Comparison of ENCODE assay signal across 8 cellular contexts in the genomic region with DNA sequence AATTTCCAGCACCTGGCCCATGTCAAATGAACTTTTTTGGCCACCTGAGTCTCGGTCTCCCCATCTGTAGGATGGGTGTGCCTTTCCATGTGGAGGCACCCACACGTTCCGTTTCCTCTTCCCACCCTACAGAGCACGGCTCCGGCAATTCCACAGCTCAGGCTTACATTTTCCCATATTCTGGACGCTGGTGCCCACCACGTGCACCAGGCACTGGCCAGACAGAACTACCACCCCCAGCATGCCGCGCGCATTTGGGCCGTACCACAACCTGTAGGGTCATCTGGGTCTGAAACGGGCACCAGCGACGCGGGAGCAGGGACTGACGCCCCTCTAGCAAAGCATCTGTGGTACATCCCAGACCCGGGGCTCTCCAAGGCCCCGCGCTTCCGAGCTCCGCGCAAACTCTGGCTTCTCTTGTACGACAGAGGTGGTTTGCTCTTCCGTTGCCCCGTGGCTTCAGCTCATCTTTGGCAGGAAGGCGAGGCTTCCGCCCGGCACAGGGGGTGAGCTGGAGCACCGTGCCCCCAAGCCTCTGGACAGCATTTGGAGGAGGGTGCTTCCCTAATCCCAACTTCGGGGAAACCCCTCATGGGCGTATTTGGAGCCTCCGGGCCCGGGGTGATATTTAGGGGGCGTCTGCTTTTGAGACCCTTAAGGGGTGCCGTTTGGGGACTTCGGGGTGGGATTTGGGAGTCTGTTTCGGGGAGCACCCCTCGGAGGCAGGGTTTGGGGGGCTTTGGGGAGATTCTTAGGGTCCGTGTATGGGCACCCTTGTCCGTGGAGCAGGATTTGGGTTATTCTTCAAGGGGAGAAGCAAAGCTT. TPM values are rescaled to one million over a fixed set of nuclear protein-coding genes. Genes with fewer than 3 reads are reported as not detected.
DNase-seq lines count a peak whose midpoint lies in the region; ATAC-seq and TF ChIP-seq lines count a peak whose summit lies in the region.

No MANE protein-coding gene starts in this region.

- TF ChIP-seq CTCF in GM12875 (IDR thresholded peaks at IDR 0.05; ENCODE audit: borderline replicate concordance, insufficient read depth, low read depth, low read length) (no peak), adrenal gland (IDR thresholded peaks at IDR 0.05) (no peak), left ventricle myocardium inferior (IDR thresholded peaks at IDR 0.05; ENCODE audit: borderline replicate concordance) (no peak), prostate gland (IDR thresholded peaks at IDR 0.05) (peak in 1 of 4 experiments; percentile 17)

- 2 to 24% (median 15%) methylated on average over 9 to 40 of the region's 40 CpGs for WGBS in adrenal gland, 4 donors
- 3% methylated on average over 33 of the region's 40 CpGs for WGBS in prostate gland
- 2% methylated on average over 40 of the region's 40 CpGs for WGBS in urinary bladder

- DNase-seq in NCI-H146 (lab: John Stamatoyannopoulos, UW), result peak; percentile 94
- DNase-seq in T follicular helper cell (ENCODE audit: low read depth), result peak; percentile 68
- peak; percentile 84 to 93 (median 90) for DNase-seq in adrenal gland
- peak; percentile 82 for DNase-seq in left ventricle myocardium inferior
- DNase-seq in prostate gland (ENCODE audit: low spot score), result peak; percentile 73

- H3K4me3 ChIP-seq in GM12875 (ENCODE audit: low read depth, low read length) (peak overlapping the region; percentile 63), adrenal gland (peak overlapping the region in 2 of 4 donors; percentile 16 to 47), left ventricle myocardium inferior (peak overlapping the region; percentile 71), prostate gland (peak overlapping the region; percentile 34 to 36), urinary bladder (ENCODE audit: low read depth, low read length) (peak overlapping the region; percentile 48)

- H3K9me3 ChIP-seq in adrenal gland (replicated peaks in 1 of 3) (no peaks in the 10 kb centered on the region), left ventricle myocardium inferior (replicated peaks) (no peaks in the 10 kb centered on the region), prostate gland (no peaks in the 10 kb centered on the region)

- peak overlapping the region in 2 of 5 donors; percentile 9 to 19 for H3K27ac ChIP-seq in adrenal gland
- peak overlapping the region; percentile 33 for H3K27ac ChIP-seq in left ventricle myocardium inferior (replicated peaks)
- H3K27ac ChIP-seq in prostate gland, result peak overlapping the region; percentile 45 to 48
- H3K27ac ChIP-seq in urinary bladder (ENCODE audit: low read depth), result no peak overlapping the region

- intact Hi-C loops in adrenal gland (cut with DNase I), result loop anchor here in 1 of 2 donors (10.0 kb wide), 2 partner anchors 194 to 334 kb away; no protein-coding TSS in a partner anchor
- intact Hi-C loops in left ventricle myocardium inferior (cut with micrococcal nuclease), result loop anchor here (10.0 kb wide), 1 partner anchor 194 kb away; no protein-coding TSS in a partner anchor
- intact Hi-C loops in prostate gland (cut with DNase I), result loop anchor here (5.0 kb wide), 2 partner anchors 177 to 192 kb away; no protein-coding TSS in a partner anchor

- H3K27me3 ChIP-seq in adrenal gland (no peaks in the 10 kb centered on the region), left ventricle myocardium inferior (ENCODE audit: low read depth) (no peaks in the 10 kb centered on the region), prostate gland (replicated peaks; ENCODE audit: insufficient read depth) (no peaks in the 10 kb centered on the region)

- H3K36me3 ChIP-seq in adrenal gland (replicated peaks in 1 of 2), result peaks cover 0 to 8% of the 10 kb centered on the region in 2 donors
- peaks cover 11% of the 10 kb centered on the region for H3K36me3 ChIP-seq in left ventricle myocardium inferior
- H3K36me3 ChIP-seq in prostate gland, result no peaks in the 10 kb centered on the region
- H3K36me3 ChIP-seq in urinary bladder (ENCODE audit: insufficient read depth), result peaks cover 4% of the 10 kb centered on the region

- TF ChIP-seq POLR2A in adrenal gland (IDR thresholded peaks at IDR 0.05) (peak; percentile 23 to 69), prostate gland (IDR thresholded peaks at IDR 0.05) (peak; percentile 24)

- ATAC-seq in HG02763 (IDR thresholded peaks at IDR 0.05; ENCODE audit: unreplicated experiment), result peak; percentile 41

- H3K4me1 ChIP-seq in adrenal gland (replicated peaks in 1 of 2) (peaks cover 12 to 19% of the 10 kb centered on the region in 2 donors), left ventricle myocardium inferior (peaks cover 23% of the 10 kb centered on the region), prostate gland (replicated peaks) (no peaks in the 10 kb centered on the region), urinary bladder (ENCODE audit: insufficient read depth) (no peaks in the 10 kb centered on the region)

RNA-seq across cellular contexts. Expression of gene UBA1, which starts 3.0 kb away (rescaled TPM):
- total RNA-seq in adrenal gland (100 to 1,000 TPM; 167 to 356 (median 260) TPM), left ventricle myocardium inferior (99.8 TPM), prostate gland (100 to 1,000 TPM; 185 to 286 TPM), urinary bladder (61.0 TPM)
- polyA plus RNA-seq in adrenal gland (100 to 1,000 TPM; 160 to 214 (median 202) TPM), urinary bladder (119 TPM)

RNA-seq across cellular contexts. Expression of gene CDK16, which starts 27.8 kb away (rescaled TPM):
- total RNA-seq in adrenal gland (100 to 1,000 TPM; 101 to 187 (median 115) TPM), left ventricle myocardium inferior (120 TPM), prostate gland (100 to 1,000 TPM in 1 of 2 donors, 10 to 100 TPM in 1; 63.5 to 173 TPM), urinary bladder (49.1 TPM)
- polyA plus RNA-seq in adrenal gland (100 to 1,000 TPM in 2 of 3 donors, 10 to 100 TPM in 1; 74.7 to 137 (median 123) TPM), urinary bladder (56.8 TPM)

RNA-seq across cellular contexts. Expression of gene USP11, which starts 42.2 kb away (rescaled TPM):
- total RNA-seq in adrenal gland (10 to 100 TPM; 27.4 to 63.0 (median 56.5) TPM), left ventricle myocardium inferior (42.2 TPM), prostate gland (100 to 1,000 TPM in 1 of 2 donors, 10 to 100 TPM in 1; 43.3 to 124 TPM), urinary bladder (52.5 TPM)
- polyA plus RNA-seq in adrenal gland (10 to 100 TPM; 35.5 to 57.8 (median 50.1) TPM), urinary bladder (45.6 TPM)

RNA-seq across cellular contexts. Expression of gene RBM10, which starts 45.6 kb away (rescaled TPM):
- 10 to 100 TPM; 27.7 to 54.8 (median 36.3) TPM for total RNA-seq in adrenal gland
- polyA plus RNA-seq in adrenal gland, result 10 to 100 TPM; 35.2 to 75.9 (median 47.8) TPM
- 27.8 TPM for total RNA-seq in left ventricle myocardium inferior
- 10 to 100 TPM; 45.0 to 49.0 TPM for total RNA-seq in prostate gland
- 22.4 TPM for total RNA-seq in urinary bladder
- 34.7 TPM for polyA plus RNA-seq in urinary bladder

RNA-seq across cellular contexts. Expression of gene NDUFB11, which starts 46.2 kb away (rescaled TPM):
- total RNA-seq in adrenal gland (100 to 1,000 TPM in 7 of 8 donors, 10 to 100 TPM in 1; 77.0 to 159 (median 153) TPM), left ventricle myocardium inferior (171 TPM), prostate gland (100 to 1,000 TPM in 1 of 2 donors, 10 to 100 TPM in 1; 85.3 to 131 TPM), urinary bladder (47.5 TPM)
- polyA plus RNA-seq in adrenal gland (100 to 1,000 TPM in 1 of 3 donors, 10 to 100 TPM in 2; 49.6 to 110 (median 70.0) TPM), urinary bladder (73.6 TPM)
